In genomic region chr5:60835554-60835953, GRCh38 we compare ENCODE assay signal across 1 cellular context.
TF ChIP-seq lines count a peak whose summit lies in the region.

No MANE protein-coding gene starts in this region.

TF ChIP-seq in endothelial cell of umbilical vein, 7 proteins besides CTCF, POLR2A, EP300 and RAD21:
- TF ChIP-seq MYC (IDR thresholded peaks at IDR 0.05; ENCODE audit: low read depth, low read length): no peak
- TF ChIP-seq FOS (IDR thresholded peaks at IDR 0.05; ENCODE audit: borderline replicate concordance, insufficient read depth, low read length): no peak
- TF ChIP-seq JUN (IDR thresholded peaks at IDR 0.05; ENCODE audit: borderline replicate concordance, insufficient read depth, insufficient read length, low read depth): no peak
- TF ChIP-seq POLR2AphosphoS5 (IDR thresholded peaks at IDR 0.05; ENCODE audit: insufficient read depth, low read depth, low read length): no peak
- TF ChIP-seq, protein P1, sequence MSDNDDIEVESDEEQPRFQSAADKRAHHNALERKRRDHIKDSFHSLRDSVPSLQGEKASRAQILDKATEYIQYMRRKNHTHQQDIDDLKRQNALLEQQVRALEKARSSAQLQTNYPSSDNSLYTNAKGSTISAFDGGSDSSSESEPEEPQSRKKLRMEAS (IDR thresholded peaks at IDR 0.05; ENCODE audit: insufficient read depth, insufficient read length): no peak
- no peak for TF ChIP-seq GATA2 (IDR thresholded peaks at IDR 0.05; ENCODE audit: insufficient read depth, insufficient read length, low read depth, low read length)
- TF ChIP-seq EZH2 (IDR thresholded peaks at IDR 0.05; ENCODE audit: borderline replicate concordance, low read depth, low read length, severe bottlenecking): no peak
